11 cellular contexts compared by ENCODE assay signal in genomic region chr9:86720893-86721698, GRCh38.
DNase-seq lines count a peak whose midpoint lies in the region; FAIRE-seq and TF ChIP-seq lines count a peak whose summit lies in the region.
"Had no signal": no experiment of that assay in that cellular context is flagged by ENCODE, and none has a peak within 500 bp of the region (broad histone marks: within the 10 kb centered on the region; RNA-seq: fewer than 3 reads in every experiment).

No MANE protein-coding gene starts in this region.

- H2BK5ac ChIP-seq in neuronal stem cell (ENCODE audit: low read length): no peak overlapping the region

- H2BK120ac ChIP-seq in neuronal stem cell (ENCODE audit: low read depth, low read length): no peak overlapping the region

- no peak for TF ChIP-seq EP300 in suprapubic skin (IDR thresholded peaks at IDR 0.05)

- H3K4me3 ChIP-seq in HUES64 (ENCODE audit: low read length) (no peak overlapping the region), coronary artery (no peak overlapping the region), keratinocyte (ENCODE audit: control insufficient read depth in 2 of 3, extremely low read depth in 1 of 3, insufficient read depth in 2 of 3, low read depth in 1 of 3, low read length in 3 of 3) (peak overlapping the region in 2 of 3 experiments; percentile 19 to 31), suprapubic skin (no peak overlapping the region), MM.1S (ENCODE audit: low read length) (no peak overlapping the region), neuronal stem cell (ENCODE audit: low read length in 2 of 2) (no peak overlapping the region)

- H3K14ac ChIP-seq in neuronal stem cell (ENCODE audit: low read length): no peak overlapping the region

- TF ChIP-seq CTCF in coronary artery (IDR thresholded peaks at IDR 0.05) (no peak), keratinocyte (optimal IDR thresholded peaks at IDR 0.05 in 1 of 3, IDR thresholded peaks at IDR 0.05 in 1 of 3, conservative IDR thresholded peaks at IDR 0.05 in 1 of 3; ENCODE audit: extremely low read depth in 1 of 3, insufficient read depth in 2 of 3, low read length in 3 of 3) (no peak), suprapubic skin (IDR thresholded peaks at IDR 0.05) (no peak), MM.1S (IDR thresholded peaks at IDR 0.05; ENCODE audit: low read length) (no peak)

- H2BK15ac ChIP-seq in neuronal stem cell (ENCODE audit: low read length): no peak overlapping the region

- H3K27ac ChIP-seq in HUES64 (ENCODE audit: low read depth, low read length) (peak overlapping the region; percentile 5; the same call in 1 of the 2 replicates), coronary artery (peak overlapping the region; percentile 29 to 70), keratinocyte (ENCODE audit: control insufficient read depth, insufficient read depth, low read length) (peak overlapping the region; percentile 55), suprapubic skin (peak overlapping the region; percentile 81), MM.1S (ENCODE audit: low read length) (no peak overlapping the region), neuronal stem cell (replicated peaks; ENCODE audit: low read length) (no peak overlapping the region), substantia nigra (ENCODE audit: low read depth, low read length, poor library complexity, severe bottlenecking) (no peak overlapping the region)
- H3K27ac ChIP-seq: parathyroid adenoma had no signal

- H3K4ac ChIP-seq in neuronal stem cell (ENCODE audit: low read length): no peak overlapping the region

- H2BK12ac ChIP-seq in neuronal stem cell (ENCODE audit: low read length): no peak overlapping the region

- H3K36me3 ChIP-seq in HUES64 (ENCODE audit: insufficient read depth, low read length) (no peaks in the 10 kb centered on the region), keratinocyte (ENCODE audit: control insufficient read depth in 2 of 2, extremely low read depth in 1 of 2, insufficient read depth in 2 of 2, low read length in 2 of 2) (no peaks in the 10 kb centered on the region), suprapubic skin (no peaks in the 10 kb centered on the region), MM.1S (replicated peaks; ENCODE audit: insufficient read depth, low read length) (no peaks in the 10 kb centered on the region), neuronal stem cell (replicated peaks in 1 of 2; ENCODE audit: control insufficient read depth in 2 of 2, insufficient read depth in 2 of 2, low read length in 2 of 2) (no peaks in the 10 kb centered on the region)

- WGBS in HUES64: 76% methylated on average over 7 of the region's 7 CpGs
- 60% methylated on average over 7 of the region's 7 CpGs for WGBS in suprapubic skin
- no CpG with 5 or more reads among the region's 7 CpGs for WGBS in neuronal stem cell (ENCODE audit: extremely low coverage in 2 of 2, insufficient read length in 2 of 2, insufficient replicate concordance in 1 of 2), 2 donors

- H4K8ac ChIP-seq in neuronal stem cell (ENCODE audit: low read depth, low read length): no peak overlapping the region

- H3K9ac ChIP-seq in HUES64 (ENCODE audit: low read depth, low read length): no peak overlapping the region
- H3K9ac ChIP-seq in keratinocyte (ENCODE audit: control insufficient read depth, extremely low read depth, insufficient read depth, low read length): peak overlapping the region; percentile 13
- no peak overlapping the region for H3K9ac ChIP-seq in MM.1S (ENCODE audit: low read length)
- no peak overlapping the region for H3K9ac ChIP-seq in neuronal stem cell (ENCODE audit: low read depth, low read length, poor library complexity)
- H3K9ac ChIP-seq: parathyroid adenoma had no signal

- H3K9me3 ChIP-seq in HUES64 (ENCODE audit: insufficient read depth, low read depth, low read length) (no peaks in the 10 kb centered on the region), keratinocyte (ENCODE audit: control insufficient read depth, low read depth, low read length) (no peaks in the 10 kb centered on the region), suprapubic skin (no peaks in the 10 kb centered on the region), MM.1S (replicated peaks; ENCODE audit: insufficient read depth, low read length) (no peaks in the 10 kb centered on the region), neuronal stem cell (replicated peaks in 1 of 2; ENCODE audit: control insufficient read depth in 2 of 2, insufficient read depth in 1 of 2, low read depth in 1 of 2, low read length in 2 of 2) (no peaks in the 10 kb centered on the region)

- H2AFZ ChIP-seq in keratinocyte (ENCODE audit: control insufficient read depth, low read length) (peak overlapping the region; percentile 85), MM.1S (ENCODE audit: low read length) (no peak overlapping the region), neuronal stem cell (ENCODE audit: low read length) (no peak overlapping the region)
- H2AFZ ChIP-seq: parathyroid adenoma had no signal

- H2AK5ac ChIP-seq in neuronal stem cell (ENCODE audit: low read depth, low read length): no peak overlapping the region

- no peaks in the 10 kb centered on the region for H3K9me1 ChIP-seq in keratinocyte (ENCODE audit: control insufficient read depth, extremely low read depth, insufficient read depth, low read length)

- dilution Hi-C loops in keratinocyte (cut with MboI; ENCODE audit: extremely low pct_ligation_motif_present, low sequenced_read_pairs): no loop called here

- H3K4me2 ChIP-seq in keratinocyte (ENCODE audit: control insufficient read depth, extremely low read depth, insufficient read depth, low read depth, low read length) (peak overlapping the region; percentile 82), MM.1S (ENCODE audit: low read depth, low read length) (no peak overlapping the region), neuronal stem cell (ENCODE audit: insufficient read depth, low read length, poor library complexity, severe bottlenecking) (no peak overlapping the region)

- H3K79me2 ChIP-seq in keratinocyte (ENCODE audit: control insufficient read depth, insufficient read depth, low read length) (no peaks in the 10 kb centered on the region), MM.1S (ENCODE audit: low read length) (no peaks in the 10 kb centered on the region)
- H3K79me2 ChIP-seq: parathyroid adenoma had no signal

- H3K27me3 ChIP-seq in HUES64 (ENCODE audit: insufficient read depth, low read length) (no peaks in the 10 kb centered on the region), keratinocyte (ENCODE audit: control insufficient read depth, extremely low read depth, insufficient read depth, low read length) (no peaks in the 10 kb centered on the region), suprapubic skin (no peaks in the 10 kb centered on the region), MM.1S (replicated peaks; ENCODE audit: insufficient read depth, low read length) (no peaks in the 10 kb centered on the region), neuronal stem cell (ENCODE audit: control insufficient read depth in 3 of 3, insufficient read depth in 3 of 3, low read depth in 1 of 3, low read length in 3 of 3) (no peaks in the 10 kb centered on the region)

- H4K91ac ChIP-seq in neuronal stem cell (ENCODE audit: low read depth, low read length, poor library complexity): no peak overlapping the region

- TF ChIP-seq POLR2A in suprapubic skin (IDR thresholded peaks at IDR 0.05): no peak

- no peaks in the 10 kb centered on the region for H3F3A ChIP-seq in MM.1S (ENCODE audit: insufficient read depth, low read length)

- DNase-seq in coronary artery (ENCODE audit: low spot score) (no peak), keratinocyte (ENCODE audit: low read depth, low spot score) (no peak), suprapubic skin (ENCODE audit: low spot score in 2 of 2) (no peak), MM.1S (no peak), T-helper 1 cell (no peak), neuronal stem cell (ENCODE audit: low spot score) (no peak), substantia nigra (lab: John Stamatoyannopoulos, UW) (no peak)

- H3K9me2 ChIP-seq in MM.1S (replicated peaks; ENCODE audit: insufficient read depth, low read length): no peaks in the 10 kb centered on the region

- no peaks in the 10 kb centered on the region for H3K79me1 ChIP-seq in neuronal stem cell (ENCODE audit: low read depth, low read length)

- no peak overlapping the region for H3K18ac ChIP-seq in neuronal stem cell (ENCODE audit: low read length)

- H4K20me1 ChIP-seq in keratinocyte (ENCODE audit: control insufficient read depth, extremely low read depth, insufficient read depth, low read length) (no peaks in the 10 kb centered on the region), MM.1S (ENCODE audit: insufficient read depth, low read length) (no peaks in the 10 kb centered on the region)

- H3K4me1 ChIP-seq in HUES64 (ENCODE audit: insufficient read depth, low read length) (peaks cover 25% of the 10 kb centered on the region), keratinocyte (ENCODE audit: control insufficient read depth, extremely low read depth, insufficient read depth, low read length) (peaks cover 27% of the 10 kb centered on the region), suprapubic skin (peaks cover 30% of the 10 kb centered on the region), MM.1S (ENCODE audit: low read length) (no peaks in the 10 kb centered on the region), neuronal stem cell (ENCODE audit: control insufficient read depth in 2 of 2, insufficient read depth in 1 of 2, low read depth in 1 of 2, low read length in 2 of 2) (no peaks in the 10 kb centered on the region)
- H3K4me1 ChIP-seq: parathyroid adenoma had no signal

- peak; percentile 61 for FAIRE-seq in keratinocyte (lab: Jason Lieb, UNC)
- FAIRE-seq: GM19239, TTC549 had no signal

- no peak overlapping the region for H3K23ac ChIP-seq in neuronal stem cell (ENCODE audit: low read depth, low read length, poor library complexity)

Comparison
In these comparisons a context has a peak if more than half of its experiments do, and no peak if none do; other contexts are left out.
1. H3K27ac ChIP-seq: peak in HUES64 (single experiment), coronary artery (2 of 2), keratinocyte (single experiment) and suprapubic skin (single experiment); none in MM.1S (single experiment), neuronal stem cell (single experiment) and substantia nigra (single experiment).
2. H3K4me3 ChIP-seq: peak in keratinocyte (2 of 3); none in HUES64 (single experiment), coronary artery (single experiment), suprapubic skin (single experiment), MM.1S (single experiment) and neuronal stem cell (0 of 2).